In the genomic region with DNA sequence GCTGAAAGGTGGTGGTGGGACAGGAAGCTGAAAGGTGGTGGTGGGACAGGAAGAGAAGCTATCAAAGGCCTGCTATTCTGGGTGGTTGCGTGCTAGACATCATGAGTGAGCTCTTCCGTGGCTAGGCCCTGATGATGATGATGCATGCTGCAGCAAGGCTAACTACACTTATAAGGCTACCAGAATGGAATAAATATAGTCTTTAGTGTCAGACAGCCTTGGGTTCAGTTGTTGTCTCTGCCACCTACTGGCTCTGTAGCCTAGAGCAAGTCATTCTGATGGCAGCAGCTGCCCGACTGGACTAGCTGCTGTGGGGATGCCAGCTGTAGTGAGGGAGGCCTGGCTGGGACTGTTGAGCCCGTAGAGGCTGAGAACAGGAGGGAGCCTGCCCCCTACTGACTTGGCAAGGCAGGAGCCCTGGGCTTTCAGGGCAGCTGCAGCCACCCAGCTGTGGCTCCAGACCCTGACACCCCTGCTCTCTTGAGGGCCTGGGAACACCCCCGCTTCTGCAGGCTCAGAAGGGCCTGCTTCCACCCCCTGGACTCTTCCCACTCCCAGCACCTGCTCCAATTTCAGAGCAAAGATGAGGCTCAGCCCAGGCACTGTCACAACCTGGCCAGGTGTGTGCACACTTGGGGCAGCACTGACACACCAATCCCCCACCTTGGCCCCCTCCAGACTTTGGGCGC, we compare ENCODE assay signal across 7 cellular contexts.
DNase-seq lines count a peak whose midpoint lies in the region; ATAC-seq and TF ChIP-seq lines count a peak whose summit lies in the region.

No MANE protein-coding gene starts in this region.

- ATAC-seq in GM19043 (IDR thresholded peaks at IDR 0.05; ENCODE audit: low read depth, unreplicated experiment) = peak; percentile 77
- peak; percentile 70 for ATAC-seq in HG03095 (IDR thresholded peaks at IDR 0.05; ENCODE audit: unreplicated experiment)
- ATAC-seq in stimulated activated naive CD8-positive, alpha-beta T cell treated with anti-CD3 and anti-CD28 coated beads, Interleukin-15, amount 100 ng/mL, for 72 hours = peak; percentile 92

- peaks cover 0 to 13% of the 10 kb centered on the region in 2 donors for H3K9me3 Mint-ChIP-seq in stimulated activated naive CD8-positive, alpha-beta T cell treated with anti-CD3 and anti-CD28 coated beads, Interleukin-15, amount 100 ng/mL, for 72 hours

- CTCF ChIA-PET in HEK293T (lab: Yijun Ruan, JAX) = no interaction called here

- DNase-seq in activated CD4-positive, CD25-positive, alpha-beta regulatory T cell (lab: John Stamatoyannopoulos, UW) = peak; percentile 16 to 39 (median 28)
- DNase-seq in fibroblast of gingiva (ENCODE audit: low read depth) (peak; percentile 10), amygdala (lab: John Stamatoyannopoulos, UW) (no peak), HEK293T (ENCODE audit: extremely low spot score) (no peak)
- DNase-seq in stimulated activated naive CD8-positive, alpha-beta T cell treated with anti-CD3 and anti-CD28 coated beads, Interleukin-15, amount 100 ng/mL, for 72 hours = peak; percentile 64 to 82

- peak overlapping the region; percentile 43 to 73 for H3K4me3 Mint-ChIP-seq in stimulated activated naive CD8-positive, alpha-beta T cell treated with anti-CD3 and anti-CD28 coated beads, Interleukin-15, amount 100 ng/mL, for 72 hours

- POLR2A ChIA-PET in HEK293T (lab: Yijun Ruan, JAX) = no interaction called here

- peak overlapping the region; percentile 95 to 97 for H3K27ac Mint-ChIP-seq in stimulated activated naive CD8-positive, alpha-beta T cell treated with anti-CD3 and anti-CD28 coated beads, Interleukin-15, amount 100 ng/mL, for 72 hours

- H3K4me1 Mint-ChIP-seq in stimulated activated naive CD8-positive, alpha-beta T cell treated with anti-CD3 and anti-CD28 coated beads, Interleukin-15, amount 100 ng/mL, for 72 hours = peaks cover 88% of the 10 kb centered on the region

- no peaks in the 10 kb centered on the region for H3K27me3 Mint-ChIP-seq in stimulated activated naive CD8-positive, alpha-beta T cell treated with anti-CD3 and anti-CD28 coated beads, Interleukin-15, amount 100 ng/mL, for 72 hours

TF ChIP-seq in HEK293T, 16 proteins besides CTCF, POLR2A, EP300 and RAD21:
- TF ChIP-seq TARDBP (IDR thresholded peaks at IDR 0.05) = no peak
- no peak for TF ChIP-seq FOXM1 (IDR thresholded peaks at IDR 0.05; ENCODE audit: borderline replicate concordance)
- TF ChIP-seq HDGF (IDR thresholded peaks at IDR 0.05; ENCODE audit: borderline replicate concordance) = no peak
- TF ChIP-seq, protein P1, sequence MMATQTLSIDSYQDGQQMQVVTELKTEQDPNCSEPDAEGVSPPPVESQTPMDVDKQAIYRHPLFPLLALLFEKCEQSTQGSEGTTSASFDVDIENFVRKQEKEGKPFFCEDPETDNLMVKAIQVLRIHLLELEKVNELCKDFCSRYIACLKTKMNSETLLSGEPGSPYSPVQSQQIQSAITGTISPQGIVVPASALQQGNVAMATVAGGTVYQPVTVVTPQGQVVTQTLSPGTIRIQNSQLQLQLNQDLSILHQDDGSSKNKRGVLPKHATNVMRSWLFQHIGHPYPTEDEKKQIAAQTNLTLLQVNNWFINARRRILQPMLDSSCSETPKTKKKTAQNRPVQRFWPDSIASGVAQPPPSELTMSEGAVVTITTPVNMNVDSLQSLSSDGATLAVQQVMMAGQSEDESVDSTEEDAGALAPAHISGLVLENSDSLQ (IDR thresholded peaks at IDR 0.05) = no peak
- TF ChIP-seq CTBP1 (IDR thresholded peaks at IDR 0.05; ENCODE audit: borderline replicate concordance) = no peak
- no peak for TF ChIP-seq FOXK2 (IDR thresholded peaks at IDR 0.05)
- no peak for TF ChIP-seq SP1 (IDR thresholded peaks at IDR 0.05)
- TF ChIP-seq SUZ12 (IDR thresholded peaks at IDR 0.05) = no peak
- TF ChIP-seq BHLHE40 (IDR thresholded peaks at IDR 0.05; ENCODE audit: borderline replicate concordance) = no peak
- no peak for TF ChIP-seq LEF1 (IDR thresholded peaks at IDR 0.05; ENCODE audit: borderline replicate concordance)
- TF ChIP-seq ZNF384 (IDR thresholded peaks at IDR 0.05) = no peak
- no peak for TF ChIP-seq L3MBTL2 (conservative IDR thresholded peaks at IDR 0.05)
- no peak for TF ChIP-seq FOXA1 (IDR thresholded peaks at IDR 0.05)
- no peak for TF ChIP-seq NFRKB (IDR thresholded peaks at IDR 0.05)
- no peak for TF ChIP-seq ARNT (IDR thresholded peaks at IDR 0.05)
- TF ChIP-seq ELF4 (IDR thresholded peaks at IDR 0.05) = no peak
TF ChIP-seq in HEK293T: peak in this region for 0.

Comparison
In these comparisons a context has a peak if more than half of its experiments do, and no peak if none do; other contexts are left out.
1. DNase-seq: peak in activated CD4-positive, CD25-positive, alpha-beta regulatory T cell (4 of 4), fibroblast of gingiva (single experiment) and stimulated activated naive CD8-positive, alpha-beta T cell treated with anti-CD3 and anti-CD28 coated beads, Interleukin-15, amount 100 ng/mL, for 72 hours (2 of 2); none in amygdala (0 of 56) and HEK293T (single experiment).
2. Peak in every context shown above with its lines, with median percentiles within 50 percentile points of each other: ATAC-seq.